In the genomic region with DNA sequence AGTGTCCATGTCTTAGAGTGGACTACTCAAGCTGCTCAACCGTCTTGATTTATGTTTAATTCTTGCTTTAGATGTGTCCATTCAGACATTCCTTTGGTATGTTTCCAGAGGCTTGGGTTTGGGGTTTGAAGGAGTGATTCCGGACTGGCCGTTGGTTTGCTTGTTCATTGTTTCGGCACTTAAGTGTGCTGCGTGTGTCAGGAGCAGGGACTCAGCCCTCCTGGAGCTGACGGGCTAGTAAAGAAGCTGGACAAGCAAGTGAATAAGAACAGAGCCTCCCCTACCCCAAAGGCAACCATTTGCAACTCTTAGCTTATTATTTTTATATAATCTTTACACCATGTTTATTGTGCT, we compare ENCODE assay signal across 18 cellular contexts.
A peak's percentile ranks its signal among the peaks of the same experiment; 100 is the strongest.
DNase-seq lines count a peak whose midpoint lies in the region; ATAC-seq and TF ChIP-seq lines count a peak whose summit lies in the region.
"Had no signal": no experiment of that assay in that cellular context is flagged by ENCODE, and none has a peak within 500 bp of the region (broad histone marks: within the 10 kb centered on the region; RNA-seq: fewer than 3 reads in every experiment).

No MANE protein-coding gene starts in this region.

- H3K79me2 ChIP-seq in KMS-11 (ENCODE audit: insufficient read depth, low read depth), result 0 out of 2 replicates have a peak, but pooled peaks cover 4% of the 10 kb centered on the region
- peaks cover 8% of the 10 kb centered on the region for H3K79me2 ChIP-seq in smooth muscle cell (ENCODE audit: low read depth)
- peaks cover 3% of the 10 kb centered on the region for H3K79me2 ChIP-seq in osteoblast (ENCODE audit: insufficient read depth, low read length)

- H3K27me3 ChIP-seq in KMS-11 (ENCODE audit: insufficient read depth, low read depth) (no peaks in the 10 kb centered on the region), smooth muscle cell (ENCODE audit: low read depth) (no peaks in the 10 kb centered on the region), osteoblast (ENCODE audit: insufficient read depth, low read length) (no peaks in the 10 kb centered on the region)
- H3K27me3 ChIP-seq: Peyer's patch had no signal

- DNase-seq in DMS79 (lab: John Stamatoyannopoulos, UW) (peak; percentile 48), DMS79 treated with DMSO at 0.1 percent for 48 hours (lab: John Stamatoyannopoulos, UW) (no peak), ecto neural progenitor cell (ENCODE audit: low spot score) (peak; percentile 33), smooth muscle cell (lab: John Stamatoyannopoulos, UW; ENCODE audit: unreplicated experiment) (no peak), osteoblast (ENCODE audit: insufficient read length, low spot score, missing footprints) (no peak), HCEC 1CT (no peak)
- DNase-seq: GM23248, KG1, NCI-H1105 treated with DMSO at 0.1 percent for 48 hours, NCI-H187, NCI-H446 treated with DMSO at 0.1 percent for 48 hours, NCI-H748 treated with DMSO at 0.1 percent for 48 hours, Peyer's patch, SHP77 had no signal

- peak overlapping the region; percentile 3 for H3K4me3 ChIP-seq in KMS-11 (IDR thresholded peaks at IDR 0.05; ENCODE audit: insufficient read depth, low read depth, low read length)
- no peak overlapping the region for H3K4me3 ChIP-seq in smooth muscle cell
- no peak overlapping the region for H3K4me3 ChIP-seq in osteoblast (ENCODE audit: insufficient read depth, low read length)
- H3K4me3 ChIP-seq: GM23248, Peyer's patch had no signal

- TF ChIP-seq CTCF in KMS-11 (conservative IDR thresholded peaks at IDR 0.05; ENCODE audit: low read depth, low read length) (no peak), smooth muscle cell (IDR thresholded peaks at IDR 0.05; ENCODE audit: borderline replicate concordance, insufficient read depth, poor library complexity, severe bottlenecking) (no peak), osteoblast (IDR thresholded peaks at IDR 0.05; ENCODE audit: extremely low read depth, low read depth, low read length) (no peak)

- no peak overlapping the region for H2AFZ ChIP-seq in KMS-11 (ENCODE audit: low read depth)
- no peak overlapping the region for H2AFZ ChIP-seq in smooth muscle cell (ENCODE audit: low read depth)
- no peak overlapping the region for H2AFZ ChIP-seq in osteoblast (ENCODE audit: low read length)
- H2AFZ ChIP-seq: GM23248 had no signal

- peaks cover 7% of the 10 kb centered on the region for H3F3A ChIP-seq in smooth muscle cell (ENCODE audit: low read depth)

- no peaks in the 10 kb centered on the region for H3K36me3 ChIP-seq in KMS-11 (ENCODE audit: insufficient read depth)
- H3K36me3 ChIP-seq in smooth muscle cell (ENCODE audit: low read depth), result no peaks in the 10 kb centered on the region
- no peaks in the 10 kb centered on the region for H3K36me3 ChIP-seq in osteoblast (ENCODE audit: insufficient read depth, low read length)
- H3K36me3 ChIP-seq: Peyer's patch had no signal

- H4K20me1 ChIP-seq in KMS-11 (ENCODE audit: insufficient read depth) (peaks cover 4% of the 10 kb centered on the region; the same call in 1 of the 2 replicates), smooth muscle cell (ENCODE audit: low read depth) (peaks cover 12% of the 10 kb centered on the region), osteoblast (ENCODE audit: insufficient read depth, low read length) (peaks cover 13% of the 10 kb centered on the region)

- no peaks in the 10 kb centered on the region for H3K9me3 ChIP-seq in smooth muscle cell (replicated peaks; ENCODE audit: low read depth)
- peaks cover 5% of the 10 kb centered on the region for H3K9me3 ChIP-seq in osteoblast (ENCODE audit: low read depth, low read length)

- peak overlapping the region; percentile 43 for H3K4me2 ChIP-seq in KMS-11
- peak overlapping the region; percentile 56 for H3K4me2 ChIP-seq in smooth muscle cell
- H3K4me2 ChIP-seq in osteoblast (ENCODE audit: insufficient read depth, low read length), result no peak overlapping the region

- no peak for ATAC-seq in HG03432 (IDR thresholded peaks at IDR 0.05; ENCODE audit: unreplicated experiment)

- H3K9ac ChIP-seq in KMS-11 (no peak overlapping the region), smooth muscle cell (ENCODE audit: low read depth) (no peak overlapping the region)
- H3K9ac ChIP-seq: GM23248 had no signal

- H3K4me1 ChIP-seq in KMS-11 (ENCODE audit: low read depth, poor library complexity, severe bottlenecking) (peaks cover 45% of the 10 kb centered on the region), smooth muscle cell (ENCODE audit: low read depth) (no peaks in the 10 kb centered on the region), osteoblast (ENCODE audit: insufficient read depth, low read length) (peaks cover 2% of the 10 kb centered on the region)
- H3K4me1 ChIP-seq: Peyer's patch had no signal

- WGBS in smooth muscle cell (ENCODE audit: low lambda C conversion rate), result 68% methylated on average over 6 of the region's 6 CpGs

- H3K27ac ChIP-seq in KMS-11 (peak overlapping the region; percentile 75), smooth muscle cell (ENCODE audit: low read depth) (peak overlapping the region; percentile 62), osteoblast (ENCODE audit: low read depth, low read length) (no peak overlapping the region)
- H3K27ac ChIP-seq: 22Rv1, GM23248, HL-60, Peyer's patch had no signal

Comparison
In these comparisons a context has a peak if more than half of its experiments do, and no peak if none do; other contexts are left out.
1. DNase-seq: peak in DMS79 (single experiment) and ecto neural progenitor cell (single experiment); none in DMS79 treated with DMSO at 0.1 percent for 48 hours (single experiment), smooth muscle cell (single experiment), osteoblast (single experiment) and HCEC 1CT (single experiment).